ENCODE assay signal across 9 cellular contexts in genomic region chr1:74732071-74732946, GRCh38. TPM values are rescaled to one million over a fixed set of nuclear protein-coding genes. Genes with fewer than 3 reads are reported as not detected.
DNase-seq lines count a peak whose midpoint lies in the region; ATAC-seq and TF ChIP-seq lines count a peak whose summit lies in the region.
"Not testable (repeated sequence)": the region's sequence is repeated elsewhere in the genome, so short reads cannot be mapped to it uniquely, and the experiment has no call there.
"Had no signal": no experiment of that assay in that cellular context is flagged by ENCODE, and none has a peak within 500 bp of the region (broad histone marks: within the 10 kb centered on the region; RNA-seq: fewer than 3 reads in every experiment).

No MANE protein-coding gene starts in this region.

- POLR2A ChIA-PET in Panc1 (lab: Charles Lee) = interaction anchor here (1.0 kb wide), 1 partner anchor 10 kb away, joined by 3 read pairs; no protein-coding TSS in a partner anchor
- POLR2A ChIA-PET in naive thymus-derived CD8-positive, alpha-beta T cell (lab: Charles Lee) = interaction anchor here (0.7 to 1.2 kb wide), 2 partner anchors 55 to 534 kb away, joined by 3 to 5 read pairs; partner anchors contain the start of genes FPGT and LRRIQ3

- ATAC-seq in GM21423 (IDR thresholded peaks at IDR 0.05; ENCODE audit: unreplicated experiment) = peak; percentile 12
- peak; percentile 8 for ATAC-seq in HG03135 (IDR thresholded peaks at IDR 0.05; ENCODE audit: unreplicated experiment)
- peak; percentile 60 for ATAC-seq in Panc1
- ATAC-seq in naive thymus-derived CD8-positive, alpha-beta T cell = peak in 1 of 2 donors; percentile 4

- not testable (repeated sequence) for H3K27me3 Mint-ChIP-seq in activated naive CD8-positive, alpha-beta T cell treated with anti-CD3 and anti-CD28 coated beads for 36 hours; glutamatergic neuron (ENCODE audit: unreplicated experiment); naive thymus-derived CD8-positive, alpha-beta T cell

- in situ Hi-C loops in Panc1 (cut with HindIII; ENCODE audit: low pct_unique_long_range_greater_than_20kb, low sequenced_read_pairs) = not testable (repeated sequence)

- H3K36me3 Mint-ChIP-seq in activated naive CD8-positive, alpha-beta T cell treated with anti-CD3 and anti-CD28 coated beads for 36 hours = peaks cover 23% of the 10 kb centered on the region
- H3K36me3 Mint-ChIP-seq in glutamatergic neuron (ENCODE audit: unreplicated experiment) = not testable (repeated sequence)
- H3K36me3 Mint-ChIP-seq in naive thymus-derived CD8-positive, alpha-beta T cell = peaks cover 5 to 21% (median 20%) of the 10 kb centered on the region in 3 donors

- H3K9me3 ChIP-seq in Panc1 (ENCODE audit: control insufficient read depth, insufficient read depth, low read depth, low read length) = not testable (repeated sequence)

- peak overlapping the region; percentile 99 for H3K27ac Mint-ChIP-seq in activated naive CD8-positive, alpha-beta T cell treated with anti-CD3 and anti-CD28 coated beads for 36 hours
- H3K27ac Mint-ChIP-seq in glutamatergic neuron (ENCODE audit: unreplicated experiment) = peak overlapping the region; percentile 96
- H3K27ac Mint-ChIP-seq in naive thymus-derived CD8-positive, alpha-beta T cell = peak overlapping the region; percentile 92 to 99 (median 96)

- H3K4me3 ChIP-seq in Panc1 (ENCODE audit: low read depth in 2 of 2, low read length in 2 of 2) = peak overlapping the region; percentile 72 to 73

- H3K27me3 ChIP-seq in Panc1 (ENCODE audit: control insufficient read depth, insufficient read depth, low read length) = not testable (repeated sequence)

- peaks cover 12% of the 10 kb centered on the region; the same call in 1 of the 2 replicates for H3K36me3 ChIP-seq in Panc1 (ENCODE audit: control insufficient read depth, insufficient read depth, low read length)

- DNase-seq in DMS53 (lab: John Stamatoyannopoulos, UW) (peak; percentile 76), glutamatergic neuron (peak; percentile 24), substantia nigra (lab: John Stamatoyannopoulos, UW) (peak in 32 of 49 donors; percentile 12 to 68 (median 36))
- not testable (repeated sequence) for DNase-seq in Panc1 (ENCODE audit: low read depth, low spot score)
- DNase-seq in activated naive CD8-positive, alpha-beta T cell treated with anti-CD3 and anti-CD28 coated beads for 36 hours = peak; percentile 14
- DNase-seq in naive thymus-derived CD8-positive, alpha-beta T cell = peak in 2 of 10 donors; percentile 6 to 39

- intact Hi-C loops in Panc1 (cut with micrococcal nuclease; ENCODE audit: unreplicated experiment) = not testable (repeated sequence)

- CTCF ChIA-PET in Panc1 (lab: Charles Lee) = interaction anchor here (0.5 to 0.6 kb wide), 2 partner anchors 404 to 883 kb away, joined by 3 read pairs; no protein-coding TSS in a partner anchor

- not testable (repeated sequence) for H3K9me3 Mint-ChIP-seq in activated naive CD8-positive, alpha-beta T cell treated with anti-CD3 and anti-CD28 coated beads for 36 hours; glutamatergic neuron (ENCODE audit: unreplicated experiment); naive thymus-derived CD8-positive, alpha-beta T cell

- H3K4me1 ChIP-seq in Panc1 (ENCODE audit: control insufficient read depth, insufficient read depth, low read length) = peaks cover 11% of the 10 kb centered on the region

- H3K4me1 Mint-ChIP-seq in activated naive CD8-positive, alpha-beta T cell treated with anti-CD3 and anti-CD28 coated beads for 36 hours = peaks cover 36% of the 10 kb centered on the region
- peaks cover 22% of the 10 kb centered on the region for H3K4me1 Mint-ChIP-seq in glutamatergic neuron (ENCODE audit: low read depth, unreplicated experiment)
- H3K4me1 Mint-ChIP-seq in naive thymus-derived CD8-positive, alpha-beta T cell = peaks cover 16 to 55% (median 48%) of the 10 kb centered on the region in 4 donors

- not testable (repeated sequence) for BruUV-seq in Panc1 (replicated peaks; lab: Mats Ljungman, UMichigan)

- not testable (repeated sequence) for TF ChIP-seq CTCF in Panc1 (IDR thresholded peaks at IDR 0.05); glutamatergic neuron (IDR thresholded peaks at IDR 0.05; ENCODE audit: partially characterized antibody, unreplicated experiment)

- H3K27ac ChIP-seq in Panc1 (ENCODE audit: low read length) = peak overlapping the region; percentile 93
- peak overlapping the region; percentile 91 for H3K27ac ChIP-seq in substantia nigra (ENCODE audit: low read depth, low read length, poor library complexity, severe bottlenecking)

- peak overlapping the region; percentile 99 for H3K4me3 Mint-ChIP-seq in activated naive CD8-positive, alpha-beta T cell treated with anti-CD3 and anti-CD28 coated beads for 36 hours
- peak overlapping the region; percentile 92 for H3K4me3 Mint-ChIP-seq in glutamatergic neuron (ENCODE audit: unreplicated experiment)
- peak overlapping the region; percentile 93 to 99 (median 96) for H3K4me3 Mint-ChIP-seq in naive thymus-derived CD8-positive, alpha-beta T cell

RNA-seq across cellular contexts. Expression of gene CRYZ, which starts 0.5 kb away (rescaled TPM):
- total RNA-seq in Panc1 (2021; ENCODE audit: unreplicated experiment) (32.7 TPM), glutamatergic neuron (ENCODE audit: unreplicated experiment) (16.2 TPM)
- polyA plus RNA-seq in Panc1 (2012; ENCODE audit: insufficient read length) = 16.9 TPM
- 10 to 100 TPM; 10.7 to 10.9 TPM for total RNA-seq in activated naive CD8-positive, alpha-beta T cell treated with anti-CD3 and anti-CD28 coated beads for 36 hours
- 10 to 100 TPM; 18.2 to 19.1 TPM for total RNA-seq in naive thymus-derived CD8-positive, alpha-beta T cell
- 10 to 100 TPM; 31.4 to 42.1 (median 35.5) TPM for polyA plus RNA-seq in naive thymus-derived CD8-positive, alpha-beta T cell

RNA-seq across cellular contexts. Expression of gene TYW3, which starts 0.6 kb away (rescaled TPM):
- total RNA-seq in Panc1 (2021; ENCODE audit: unreplicated experiment) = 20.0 TPM
- polyA plus RNA-seq in Panc1 (2012; ENCODE audit: insufficient read length) = 10.2 TPM
- total RNA-seq in activated naive CD8-positive, alpha-beta T cell treated with anti-CD3 and anti-CD28 coated beads for 36 hours = 10 to 100 TPM; 38.7 to 39.0 TPM
- total RNA-seq in glutamatergic neuron (ENCODE audit: unreplicated experiment) = 7.6 TPM
- 10 to 100 TPM; 20.9 to 22.5 TPM for total RNA-seq in naive thymus-derived CD8-positive, alpha-beta T cell
- 10 to 100 TPM in 2 of 3 donors, 1 to 10 TPM in 1; 8.1 to 12.7 (median 11.6) TPM for polyA plus RNA-seq in naive thymus-derived CD8-positive, alpha-beta T cell

RNA-seq across cellular contexts. Expression of gene ERICH3, which starts 58.7 kb away (rescaled TPM):
- total RNA-seq in Panc1 (2021; ENCODE audit: unreplicated experiment) (not detected), glutamatergic neuron (ENCODE audit: unreplicated experiment) (1.9 TPM)
- not detected for polyA plus RNA-seq in Panc1 (2012; ENCODE audit: insufficient read length)
- total RNA-seq in activated naive CD8-positive, alpha-beta T cell treated with anti-CD3 and anti-CD28 coated beads for 36 hours = not detected
- total RNA-seq in naive thymus-derived CD8-positive, alpha-beta T cell = not detected
- polyA plus RNA-seq in naive thymus-derived CD8-positive, alpha-beta T cell = not detected
- total RNA-seq: pulmonary artery endothelial cell had no signal
